Comparison of ENCODE assay signal across 1 cellular context in genomic region chr18:31774477-31774785, GRCh38.
TF ChIP-seq lines count a peak whose summit lies in the region.

No MANE protein-coding gene starts in this region.

TF ChIP-seq in HepG2, 621 proteins besides CTCF, POLR2A, EP300 and RAD21 (continued from another document):
- peak; percentile 89; the same call in 1 of the 2 replicates for TF ChIP-seq ZNF570 (CRISPR knock-in tag; IDR thresholded peaks at IDR 0.05; ENCODE audit: borderline replicate concordance)
- 0 out of 2 replicates have a peak, but pooled peaks have one; percentile 18 for TF ChIP-seq ZFAT (CRISPR knock-in tag; conservative IDR thresholded peaks at IDR 0.05)
- TF ChIP-seq HOXA5 (CRISPR knock-in tag; IDR thresholded peaks at IDR 0.05), result no peak
- TF ChIP-seq NCOA1 (CRISPR knock-in tag; IDR thresholded peaks at IDR 0.05), result no peak
- peak; percentile 54 for TF ChIP-seq ASH2L (IDR thresholded peaks at IDR 0.05; ENCODE audit: insufficient read length, low read depth, low read length)
- TF ChIP-seq, protein P1, sequence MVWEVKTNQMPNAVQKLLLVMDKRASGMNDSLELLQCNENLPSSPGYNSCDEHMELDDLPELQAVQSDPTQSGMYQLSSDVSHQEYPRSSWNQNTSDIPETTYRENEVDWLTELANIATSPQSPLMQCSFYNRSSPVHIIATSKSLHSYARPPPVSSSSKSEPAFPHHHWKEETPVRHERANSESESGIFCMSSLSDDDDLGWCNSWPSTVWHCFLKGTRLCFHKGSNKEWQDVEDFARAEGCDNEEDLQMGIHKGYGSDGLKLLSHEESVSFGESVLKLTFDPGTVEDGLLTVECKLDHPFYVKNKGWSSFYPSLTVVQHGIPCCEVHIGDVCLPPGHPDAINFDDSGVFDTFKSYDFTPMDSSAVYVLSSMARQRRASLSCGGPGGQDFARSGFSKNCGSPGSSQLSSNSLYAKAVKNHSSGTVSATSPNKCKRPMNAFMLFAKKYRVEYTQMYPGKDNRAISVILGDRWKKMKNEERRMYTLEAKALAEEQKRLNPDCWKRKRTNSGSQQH (CRISPR knock-in tag; IDR thresholded peaks at IDR 0.05; ENCODE audit: low read depth), result no peak
- no peak for TF ChIP-seq POLR2G (IDR thresholded peaks at IDR 0.05; ENCODE audit: low read depth, low read length)
- TF ChIP-seq SP2 (CRISPR knock-in tag; IDR thresholded peaks at IDR 0.05), result no peak
- TF ChIP-seq ZMYM4 (CRISPR knock-in tag; IDR thresholded peaks at IDR 0.05), result no peak
- no peak for TF ChIP-seq TAF1 (CRISPR knock-in tag; IDR thresholded peaks at IDR 0.05)
- TF ChIP-seq ZNF687 (CRISPR knock-in tag; IDR thresholded peaks at IDR 0.05), result no peak
- TF ChIP-seq ZFP36L1 (CRISPR knock-in tag; IDR thresholded peaks at IDR 0.05), result no peak
- TF ChIP-seq ZUFSP (CRISPR knock-in tag; IDR thresholded peaks at IDR 0.05; ENCODE audit: borderline replicate concordance), result no peak
